Comparison of ENCODE assay signal across 4 cellular contexts in genomic region chr17:6691958-6692357, GRCh38. TPM values are rescaled to one million over a fixed set of nuclear protein-coding genes. Genes with fewer than 3 reads are reported as not detected.
"Had no signal": no experiment of that assay in that cellular context is flagged by ENCODE, and none has a peak within 500 bp of the region (broad histone marks: within the 10 kb centered on the region; RNA-seq: fewer than 3 reads in every experiment).

No MANE protein-coding gene starts in this region.

RNA-seq across cellular contexts. Expression of gene SLC13A5, which starts 21.2 kb away (rescaled TPM):
- total RNA-seq: HT-29, HT1080, IMR-90 had no signal
- polyA plus RNA-seq: IMR-90, K562 had no signal
